Comparison of ENCODE assay signal across 8 cellular contexts in genomic region chr10:35194906-35195305, GRCh38.
DNase-seq lines count a peak whose midpoint lies in the region; ATAC-seq and TF ChIP-seq lines count a peak whose summit lies in the region.

No MANE protein-coding gene starts in this region.

- TF ChIP-seq EP300 in upper lobe of left lung (IDR thresholded peaks at IDR 0.05), result no peak

- intact Hi-C loops in OCI-LY7 (cut with micrococcal nuclease; ENCODE audit: unreplicated experiment) (no loop called here), body of pancreas (cut with DNase I) (no loop called here)

- H2BK5ac ChIP-seq in mesendoderm (ENCODE audit: low read length), result no peak overlapping the region

- H3K27me3 ChIP-seq in body of pancreas (no peaks in the 10 kb centered on the region), mesendoderm (ENCODE audit: insufficient read depth, low read length, poor library complexity) (no peaks in the 10 kb centered on the region), upper lobe of left lung (no peaks in the 10 kb centered on the region)

- H3K56ac ChIP-seq in mesendoderm (ENCODE audit: low read length), result no peak overlapping the region

- no peak overlapping the region for H4K5ac ChIP-seq in mesendoderm (ENCODE audit: low read length)

- TF ChIP-seq POLR2A in body of pancreas (IDR thresholded peaks at IDR 0.05) (no peak), upper lobe of left lung (IDR thresholded peaks at IDR 0.05) (no peak)

- H3K4me3 ChIP-seq in OCI-LY7 (ENCODE audit: low read depth, low read length, poor library complexity, severe bottlenecking) (peak overlapping the region; percentile 67), body of pancreas (no peak overlapping the region), mesendoderm (ENCODE audit: low read length) (no peak overlapping the region), upper lobe of left lung (peak overlapping the region in 1 of 4 donors; percentile 42)

- H2AK5ac ChIP-seq in mesendoderm (ENCODE audit: low read length), result no peak overlapping the region

- H3K4me2 ChIP-seq in OCI-LY7 (ENCODE audit: low read length), result peak overlapping the region; percentile 74
- no peak overlapping the region for H3K4me2 ChIP-seq in mesendoderm (ENCODE audit: low read length)

- peak overlapping the region; percentile 98 for H2AFZ ChIP-seq in OCI-LY7 (ENCODE audit: low read length)

- H3K4me1 ChIP-seq in OCI-LY7 (ENCODE audit: insufficient read depth, low read length, poor library complexity, severe bottlenecking) (peaks cover 24% of the 10 kb centered on the region), body of pancreas (peaks cover 12% of the 10 kb centered on the region), mesendoderm (ENCODE audit: control insufficient read depth, low read depth, low read length) (peaks cover 6% of the 10 kb centered on the region), upper lobe of left lung (peaks cover 10 to 27% (median 20%) of the 10 kb centered on the region in 4 donors)

- no peaks in the 10 kb centered on the region for H3K9me2 ChIP-seq in OCI-LY7 (ENCODE audit: insufficient read depth, low read length)

- H3K9me3 ChIP-seq in OCI-LY7 (ENCODE audit: low read length), result no peaks in the 10 kb centered on the region
- H3K9me3 ChIP-seq in body of pancreas, result no peaks in the 10 kb centered on the region
- no peaks in the 10 kb centered on the region for H3K9me3 ChIP-seq in upper lobe of left lung

- no peak overlapping the region for H3K9ac ChIP-seq in mesendoderm (ENCODE audit: low read length)

- H3K18ac ChIP-seq in mesendoderm (ENCODE audit: low read length), result no peak overlapping the region

- H2BK120ac ChIP-seq in mesendoderm (ENCODE audit: low read depth, low read length), result peak overlapping the region; percentile 14

- no peak for TF ChIP-seq CTCF in OCI-LY7 (conservative IDR thresholded peaks at IDR 0.05; ENCODE audit: low read length)
- TF ChIP-seq CTCF in body of pancreas (IDR thresholded peaks at IDR 0.05), result no peak
- no peak for TF ChIP-seq CTCF in upper lobe of left lung (IDR thresholded peaks at IDR 0.05)

- peak; percentile 13 for DNase-seq in GF-D8 (lab: John Stamatoyannopoulos, UW)
- peak; percentile 43 for DNase-seq in OCI-LY7 (ENCODE audit: low spot score)
- DNase-seq in body of pancreas, result peak in 1 of 4 donors; percentile 5
- no peak for DNase-seq in mesendoderm
- no peak for DNase-seq in upper lobe of left lung
- no peak for DNase-seq in NCI-H524 (lab: John Stamatoyannopoulos, UW)
- no peak for DNase-seq in mesenteric fat pad (ENCODE audit: low spot score)

- 80 to 83% methylated on average over 1 of the region's 1 CpG for WGBS in body of pancreas, 2 donors
- WGBS in mesendoderm (ENCODE audit: extremely low coverage, insufficient coverage, low lambda C conversion rate), result no CpG with 5 or more reads among the region's 1 CpG
- WGBS in upper lobe of left lung, 2 donors, result 72 to 94% methylated on average over 1 of the region's 1 CpG

- H3K79me2 ChIP-seq in OCI-LY7 (ENCODE audit: insufficient read depth, low read depth, low read length) (peaks cover 6% of the 10 kb centered on the region; the same call in 1 of the 2 replicates), mesendoderm (ENCODE audit: control insufficient read depth, insufficient read depth, low read length) (no peaks in the 10 kb centered on the region)

- no peak overlapping the region for H2BK15ac ChIP-seq in mesendoderm (replicated peaks; ENCODE audit: low read depth)

- H3K4ac ChIP-seq in mesendoderm (ENCODE audit: low read depth, low read length), result no peak overlapping the region

- no peaks in the 10 kb centered on the region for H4K20me1 ChIP-seq in OCI-LY7 (ENCODE audit: insufficient read depth, low read length)

- H3K79me1 ChIP-seq in mesendoderm (ENCODE audit: low read length), result no peaks in the 10 kb centered on the region

- H3K23ac ChIP-seq in mesendoderm (ENCODE audit: low read length), result no peak overlapping the region

- no peak overlapping the region for H4K8ac ChIP-seq in mesendoderm (ENCODE audit: low read depth, low read length)

- no TSS peak for BruUV-seq in OCI-LY7 (replicated peaks; lab: Mats Ljungman, UMichigan)

- H3K27ac ChIP-seq in OCI-LY7 (ENCODE audit: low read depth, low read length, poor library complexity, severe bottlenecking) (peak overlapping the region; percentile 88), body of pancreas (peak overlapping the region; percentile 76 to 93 (median 90)), mesendoderm (ENCODE audit: low read depth, low read length) (no peak overlapping the region), upper lobe of left lung (peak overlapping the region; percentile 87 to 95 (median 91))

- POLR2A ChIA-PET in OCI-LY7 (lab: Charles Lee), result interaction anchor here (0.6 to 5.2 kb wide), 18 partner anchors 10 to 286 kb away, joined by 3 to 95 read pairs (median 8); partner anchors contain the start of gene CREM

- ATAC-seq in body of pancreas (no peak), upper lobe of left lung (ENCODE audit: low FRiP score in 2 of 2) (peak in 1 of 2 donors; percentile 4), HG02852 (IDR thresholded peaks at IDR 0.05; ENCODE audit: unreplicated experiment) (no peak)

- no peaks in the 10 kb centered on the region for H3K36me3 ChIP-seq in OCI-LY7 (ENCODE audit: insufficient read depth, low read length)
- no peaks in the 10 kb centered on the region for H3K36me3 ChIP-seq in body of pancreas (replicated peaks in 1 of 2; ENCODE audit: insufficient read depth in 1 of 2, low read depth in 2 of 2)
- no peaks in the 10 kb centered on the region for H3K36me3 ChIP-seq in mesendoderm (ENCODE audit: control insufficient read depth, insufficient read depth, low read length)
- no peaks in the 10 kb centered on the region for H3K36me3 ChIP-seq in upper lobe of left lung

- CTCF ChIA-PET in OCI-LY7 (lab: Charles Lee; ENCODE audit: unreplicated experiment), result interaction anchor here (0.9 to 1.9 kb wide), 9 partner anchors 14 to 75 kb away, joined by 3 to 22 read pairs (median 4); partner anchors contain the start of gene CREM

Comparison
In these comparisons a context has a peak if more than half of its experiments do, and no peak if none do; other contexts are left out.
1. DNase-seq: peak in GF-D8 (single experiment) and OCI-LY7 (single experiment); none in mesendoderm (single experiment), upper lobe of left lung (0 of 2), NCI-H524 (0 of 2) and mesenteric fat pad (single experiment).